8 cellular contexts compared by ENCODE assay signal in genomic region chr6:137823826-137824501, GRCh38. TPM values are rescaled to one million over a fixed set of nuclear protein-coding genes. Genes with fewer than 3 reads are reported as not detected.
A peak's percentile ranks its signal among the peaks of the same experiment; 100 is the strongest.
DNase-seq lines count a peak whose midpoint lies in the region; ATAC-seq and TF ChIP-seq lines count a peak whose summit lies in the region.

No MANE protein-coding gene starts in this region.

- no peak overlapping the region for H3K27ac ChIP-seq in HEK293 (ENCODE audit: extremely low read depth, low read depth, low read length)

- intact Hi-C loops in left colon (cut with DNase I, micrococcal nuclease): no loop called here

- H3K9me3 ChIP-seq in HEK293 (ENCODE audit: control insufficient read depth, insufficient read depth, low read depth, low read length) (no peaks in the 10 kb centered on the region), adipocyte (ENCODE audit: control insufficient read depth, low read length) (no peaks in the 10 kb centered on the region)

- H3K4me3 ChIP-seq in HEK293 (ENCODE audit: low read depth, low read length): no peak overlapping the region
- H3K4me3 ChIP-seq in adipocyte (ENCODE audit: low read length): no peak overlapping the region

- H3K9ac ChIP-seq in adipocyte (ENCODE audit: low read length): no peak overlapping the region

- DNase-seq in T-helper 1 cell: peak; percentile 74 to 86 (median 83)
- DNase-seq in adipocyte (ENCODE audit: low read depth): peak; percentile 66
- DNase-seq in left colon: peak; percentile 24 to 66
- peak; percentile 70 for DNase-seq in stimulated activated CD8-positive, alpha-beta memory T cell treated with anti-CD3 and anti-CD28 coated beads, Interleukin-12 subunit alpha, Interleukin-12 subunit beta, amount 100 ng/mL, for 1 hour (ENCODE audit: low read depth)
- no peak for DNase-seq in ureter (ENCODE audit: low spot score)
- no peak for DNase-seq in SW 1271 (lab: John Stamatoyannopoulos, UW)

- CTCF ChIA-PET in HEK293 (lab: Yijun Ruan, JAX): interaction anchor here (0.6 to 1.0 kb wide), 3 partner anchors 23 to 117 kb away, joined by 3 to 5 read pairs (median 4); no protein-coding TSS in a partner anchor

- no peaks in the 10 kb centered on the region for H3K27me3 ChIP-seq in adipocyte (replicated peaks; ENCODE audit: control insufficient read depth, insufficient read depth, low read length)

- TF ChIP-seq CTCF in HEK293 (tag by site-specific recombination; IDR thresholded peaks at IDR 0.05): no peak

- H3K4me1 ChIP-seq in HEK293 (ENCODE audit: control insufficient read depth, insufficient read depth, low read length) (no peaks in the 10 kb centered on the region; the same call in 1 of the 2 replicates), adipocyte (ENCODE audit: control insufficient read depth, insufficient read depth, low read length) (peaks cover 32% of the 10 kb centered on the region)

- POLR2A ChIA-PET in HEK293 (lab: Yijun Ruan, JAX): interaction anchor here (0.7 to 1.2 kb wide), 3 partner anchors 12 to 804 kb away, joined by 3 to 6 read pairs (median 3); no protein-coding TSS in a partner anchor

- ATAC-seq in left colon: no peak
- no peak for ATAC-seq in HG03097 (IDR thresholded peaks at IDR 0.05; ENCODE audit: low FRiP score, unreplicated experiment)

- H3K36me3 ChIP-seq in HEK293 (ENCODE audit: control insufficient read depth in 2 of 2, insufficient read depth in 1 of 2, low read length in 2 of 2) (no peaks in the 10 kb centered on the region), adipocyte (ENCODE audit: control insufficient read depth, insufficient read depth, low read length, severe bottlenecking) (no peaks in the 10 kb centered on the region)

TF ChIP-seq in HEK293, 187 proteins besides CTCF, POLR2A, EP300 and RAD21:
- TF ChIP-seq ZNF146 (tag by site-specific recombination; IDR thresholded peaks at IDR 0.05) (no peak), ZBTB48 (tag by site-specific recombination; IDR thresholded peaks at IDR 0.05) (0 out of 2 replicates have a peak, but pooled peaks have one; percentile 35), ZBTB26 (tag by site-specific recombination; optimal IDR thresholded peaks at IDR 0.05) (no peak), ZBTB17 (tag by site-specific recombination; IDR thresholded peaks at IDR 0.05) (peak; percentile 90), TRIM28 (IDR thresholded peaks at IDR 0.05; ENCODE audit: borderline replicate concordance, low read length) (peak; percentile 67; the same call in 1 of the 2 replicates), ZNF335 (tag by site-specific recombination; conservative IDR thresholded peaks at IDR 0.05) (peak; percentile 39; the same call in 1 of the 2 replicates), PRDM10 (tag by site-specific recombination; IDR thresholded peaks at IDR 0.05) (peak; percentile 67), HOXC10 (CRISPR knock-in tag; IDR thresholded peaks at IDR 0.05) (no peak), MZF1 (tag by site-specific recombination; IDR thresholded peaks at IDR 0.05; ENCODE audit: borderline replicate concordance) (no peak), TCF7L2 (IDR thresholded peaks at IDR 0.05; ENCODE audit: borderline replicate concordance, low read depth, low read length) (no peak), ZNF600 (tag by site-specific recombination; IDR thresholded peaks at IDR 0.05) (peak; percentile 99), ZSCAN16 (tag by site-specific recombination; IDR thresholded peaks at IDR 0.05) (0 out of 2 replicates have a peak, but pooled peaks have one; percentile 49), ZNF629 (tag by site-specific recombination; IDR thresholded peaks at IDR 0.05) (peak; percentile 73), ZNF341 (tag by site-specific recombination; IDR thresholded peaks at IDR 0.05; ENCODE audit: low read depth) (peak; percentile 49), ZBTB21 (tag by site-specific recombination; IDR thresholded peaks at IDR 0.05) (peak; percentile 49; the same call in 1 of the 2 replicates)

RNA-seq across cellular contexts. Expression of gene TNFAIP3, which starts 43.1 kb away (rescaled TPM):
- 10 to 100 TPM; 36.1 to 45.7 TPM for total RNA-seq in left colon
- 31.0 TPM for total RNA-seq in ureter

Comparison
In these comparisons a context has a peak if more than half of its experiments do, and no peak if none do; other contexts are left out.
1. DNase-seq: peak in T-helper 1 cell (5 of 5), adipocyte (single experiment), left colon (2 of 2) and stimulated activated CD8-positive, alpha-beta memory T cell treated with anti-CD3 and anti-CD28 coated beads, Interleukin-12 subunit alpha, Interleukin-12 subunit beta, amount 100 ng/mL, for 1 hour (single experiment); none in ureter (single experiment) and SW 1271 (0 of 2).